8 cellular contexts compared by ENCODE assay signal in genomic region chr1:205505076-205505729, GRCh38. TPM values are rescaled to one million over a fixed set of nuclear protein-coding genes. Genes with fewer than 3 reads are reported as not detected.
DNase-seq lines count a peak whose midpoint lies in the region; ATAC-seq, FAIRE-seq and TF ChIP-seq lines count a peak whose summit lies in the region.

No MANE protein-coding gene starts in this region.

- DNase-seq in GM23338 (ENCODE audit: low spot score): peak; percentile 73
- DNase-seq in RWPE2 (ENCODE audit: low spot score): no peak
- DNase-seq in trophoblast cell: no peak
- DNase-seq in NCI-H1694 treated with DMSO at 0.1 percent for 48 hours (lab: John Stamatoyannopoulos, UW): no peak
- DNase-seq in D721Med (ENCODE audit: insufficient read length, low spot score): no peak

- no peak for FAIRE-seq in D721Med (lab: Jason Lieb, UNC)

- H3K9me3 Mint-ChIP-seq in GM23338: no peaks in the 10 kb centered on the region; the same call in 2 of the 3 replicates

- H3K18ac ChIP-seq in trophoblast cell (ENCODE audit: low read length): peak overlapping the region; percentile 76

- peak overlapping the region; percentile 88 for H2AFZ ChIP-seq in GM23338
- H2AFZ ChIP-seq in trophoblast cell (ENCODE audit: insufficient read depth, low read length, poor library complexity): peak overlapping the region; percentile 24

- H3K27me3 ChIP-seq in GM23338 (ENCODE audit: insufficient read depth) (no peaks in the 10 kb centered on the region), RWPE2 (ENCODE audit: insufficient read depth, poor library complexity, severe bottlenecking) (no peaks in the 10 kb centered on the region), gastroesophageal sphincter (no peaks in the 10 kb centered on the region), trophoblast cell (ENCODE audit: insufficient read depth, low read length) (no peaks in the 10 kb centered on the region)

- ATAC-seq in GM23338 (peak; percentile 42), RWPE2 (ENCODE audit: low read depth) (peak; percentile 17; the same call in 2 of the 3 replicates), gastroesophageal sphincter (peak; percentile 10), GM21717 (IDR thresholded peaks at IDR 0.05; ENCODE audit: unreplicated experiment) (no peak), GM19397 (IDR thresholded peaks at IDR 0.05; ENCODE audit: unreplicated experiment) (no peak)

- H3K36me3 Mint-ChIP-seq in GM23338 (ENCODE audit: low read depth): peaks cover 14% of the 10 kb centered on the region; the same call in 2 of the 3 replicates

- H3K4me3 ChIP-seq in GM23338 (peak overlapping the region; percentile 96), RWPE2 (ENCODE audit: severe bottlenecking) (peak overlapping the region; percentile 79), gastroesophageal sphincter (peak overlapping the region; percentile 40 to 69), trophoblast cell (ENCODE audit: low read depth, low read length) (peak overlapping the region; percentile 67)

- peak overlapping the region; percentile 54 for H3K9ac ChIP-seq in trophoblast cell (ENCODE audit: low read length)

- no peak for TF ChIP-seq EP300 in gastroesophageal sphincter (IDR thresholded peaks at IDR 0.05)

- no peak overlapping the region for H3K23ac ChIP-seq in trophoblast cell (ENCODE audit: low read length)

- H3K27ac ChIP-seq in GM23338 (ENCODE audit: low read depth) (peak overlapping the region; percentile 87), RWPE2 (ENCODE audit: poor library complexity, severe bottlenecking) (peak overlapping the region; percentile 41), gastroesophageal sphincter (peak overlapping the region in 3 of 4 donors; percentile 66 to 81 (median 69)), trophoblast cell (ENCODE audit: low read depth, low read length) (peak overlapping the region; percentile 80)

- WGBS in gastroesophageal sphincter (ENCODE audit: low coverage in 1 of 2), 2 donors: 0 to 27% methylated on average over 5 to 6 of the region's 18 CpGs
- WGBS in trophoblast cell (ENCODE audit: extremely low coverage, insufficient coverage, insufficient read length): no CpG with 5 or more reads among the region's 18 CpGs

- peak overlapping the region; percentile 67 for H4K12ac ChIP-seq in trophoblast cell (ENCODE audit: low read depth, low read length)

- TF ChIP-seq POLR2A in gastroesophageal sphincter (IDR thresholded peaks at IDR 0.05): no peak

- peak overlapping the region; percentile 98 for H3K4me2 ChIP-seq in GM23338
- peak overlapping the region; percentile 88 for H3K4me2 ChIP-seq in trophoblast cell (ENCODE audit: low read length)

- peaks cover 39% of the 10 kb centered on the region for H3K79me2 ChIP-seq in GM23338 (replicated peaks; ENCODE audit: insufficient read depth)
- peaks cover 4% of the 10 kb centered on the region for H3K79me2 ChIP-seq in trophoblast cell (ENCODE audit: control insufficient read depth, insufficient read depth, low read length, poor library complexity)

- TF ChIP-seq CTCF in GM23338 (conservative IDR thresholded peaks at IDR 0.05; ENCODE audit: low read depth in 2 of 2) (no peak), RWPE2 (IDR thresholded peaks at IDR 0.05; ENCODE audit: poor library complexity, severe bottlenecking) (no peak), gastroesophageal sphincter (IDR thresholded peaks at IDR 0.05) (no peak), D721Med (IDR thresholded peaks at IDR 0.05; ENCODE audit: insufficient read depth, missing control alignments) (no peak)

- H3K9me2 ChIP-seq in GM23338 (ENCODE audit: insufficient read depth): no peaks in the 10 kb centered on the region

- peak overlapping the region; percentile 55 for H3K4ac ChIP-seq in trophoblast cell (ENCODE audit: low read depth, low read length)

- peak overlapping the region; percentile 88 for H3K27ac Mint-ChIP-seq in GM23338

- H2BK12ac ChIP-seq in trophoblast cell (ENCODE audit: low read length): peak overlapping the region; percentile 55

- H3K4me1 Mint-ChIP-seq in GM23338: peaks cover 57% of the 10 kb centered on the region

- no peak overlapping the region for H2AK5ac ChIP-seq in trophoblast cell (ENCODE audit: low read length)

- H3K36me3 ChIP-seq in GM23338 (ENCODE audit: insufficient read depth) (no peaks in the 10 kb centered on the region), RWPE2 (ENCODE audit: low read depth) (no peaks in the 10 kb centered on the region; the same call in 1 of the 2 replicates), gastroesophageal sphincter (no peaks in the 10 kb centered on the region), trophoblast cell (ENCODE audit: control insufficient read depth in 1 of 2, insufficient read depth in 2 of 2, low read length in 2 of 2) (no peaks in the 10 kb centered on the region)

- H4K91ac ChIP-seq in trophoblast cell (ENCODE audit: low read depth, low read length): peak overlapping the region; percentile 86

- H3K27me3 Mint-ChIP-seq in GM23338 (ENCODE audit: insufficient read depth, low read depth, poor library complexity): peaks cover 2% of the 10 kb centered on the region

- H2BK5ac ChIP-seq in trophoblast cell (ENCODE audit: low read depth, low read length, poor library complexity): peak overlapping the region; percentile 66

- H4K20me1 ChIP-seq in GM23338 (replicated peaks; ENCODE audit: insufficient read depth): peaks cover 12% of the 10 kb centered on the region

- peak overlapping the region; percentile 63 for H3K14ac ChIP-seq in trophoblast cell (ENCODE audit: low read length)

- H3F3A ChIP-seq in GM23338 (replicated peaks; ENCODE audit: low read depth): 0 out of 2 replicates have a peak, but pooled peaks cover 4% of the 10 kb centered on the region

- peak overlapping the region; percentile 66 for H4K8ac ChIP-seq in trophoblast cell (ENCODE audit: low read depth, low read length)

- peaks cover 31% of the 10 kb centered on the region for H3K4me1 ChIP-seq in GM23338 (ENCODE audit: insufficient read depth)
- H3K4me1 ChIP-seq in RWPE2 (ENCODE audit: insufficient read depth, poor library complexity, severe bottlenecking): no peaks in the 10 kb centered on the region
- peaks cover 0 to 34% (median 13%) of the 10 kb centered on the region in 3 donors for H3K4me1 ChIP-seq in gastroesophageal sphincter
- H3K4me1 ChIP-seq in trophoblast cell (ENCODE audit: control insufficient read depth in 1 of 2, insufficient read depth in 2 of 2, low read length in 2 of 2): peaks cover 20 to 34% of the 10 kb centered on the region in 2 experiments

- peaks cover 18% of the 10 kb centered on the region for H3K79me1 ChIP-seq in trophoblast cell (ENCODE audit: low read length)

- H3K9me3 ChIP-seq in RWPE2 (ENCODE audit: severe bottlenecking): no peaks in the 10 kb centered on the region
- H3K9me3 ChIP-seq in gastroesophageal sphincter: no peaks in the 10 kb centered on the region
- H3K9me3 ChIP-seq in trophoblast cell (ENCODE audit: insufficient read depth, low read depth, low read length): no peaks in the 10 kb centered on the region

- peak overlapping the region; percentile 78 for H2BK120ac ChIP-seq in trophoblast cell (ENCODE audit: insufficient read depth, low read length, poor library complexity)

- H3K4me3 Mint-ChIP-seq in GM23338: peak overlapping the region; percentile 79

TF ChIP-seq in GM23338, 12 proteins besides CTCF, POLR2A, EP300 and RAD21 (continues in another document):
- TF ChIP-seq ZNF331 (CRISPR knock-in tag; IDR thresholded peaks at IDR 0.05; ENCODE audit: low read depth) (no peak), POLR2AphosphoS5 (IDR thresholded peaks at IDR 0.05; ENCODE audit: low read depth) (no peak), ETS1 (IDR thresholded peaks at IDR 0.05) (no peak), EZH2 (IDR thresholded peaks at IDR 0.05; ENCODE audit: low read depth, unreplicated experiment) (no peak), EZH2phosphoT487 (IDR thresholded peaks at IDR 0.05; ENCODE audit: unreplicated experiment) (no peak), CREB1 (CRISPR knock-in tag; IDR thresholded peaks at IDR 0.05; ENCODE audit: low read depth) (no peak), JUNB (IDR thresholded peaks at IDR 0.05; ENCODE audit: unreplicated experiment) (no peak)

RNA-seq across cellular contexts. Expression of gene CDK18, which starts 0.7 kb away (rescaled TPM):
- 34.3 and 46.5 TPM in 2 replicates for total RNA-seq in GM23338 (2014; rRNA removed; shearing (Covaris generic))
- 17.3 and 21.1 TPM in 2 replicates for polyA plus RNA-seq in GM23338 (2016; fragmentation: Nextera tagmentation; extraction: Ambion mirVana)
- total RNA-seq in gastroesophageal sphincter: 10 to 100 TPM in 1 of 4 donors, 1 to 10 TPM in 3; 5.1 to 13.7 (median 6.3) TPM
- 22.8 and 24.6 TPM in 2 replicates for polyA plus RNA-seq in trophoblast cell (2013)

RNA-seq across cellular contexts. Expression of gene BLACAT1, which starts 49.4 kb away (rescaled TPM):
- total RNA-seq in GM23338 (2014; rRNA removed; shearing (Covaris generic)): 5.6 and 6.2 TPM in 2 replicates
- 1.5 and 1.6 TPM in 2 replicates for polyA plus RNA-seq in GM23338 (2016; fragmentation: Nextera tagmentation; extraction: Ambion mirVana)
- total RNA-seq in gastroesophageal sphincter: not detected
- polyA plus RNA-seq in trophoblast cell (2013): 2.8 TPM in 2 replicates

Comparison
In these comparisons a context has a peak if more than half of its experiments do, and no peak if none do; other contexts are left out.
1. ATAC-seq: peak in GM23338 (single experiment), RWPE2 (single experiment) and gastroesophageal sphincter (single experiment); none in GM21717 (single experiment) and GM19397 (single experiment).
2. Peak in every context shown above with its lines, with median percentiles within 50 percentile points of each other: H3K27ac ChIP-seq and H3K4me3 ChIP-seq.